ENCODE assay signal across 25 cellular contexts in the genomic region with DNA sequence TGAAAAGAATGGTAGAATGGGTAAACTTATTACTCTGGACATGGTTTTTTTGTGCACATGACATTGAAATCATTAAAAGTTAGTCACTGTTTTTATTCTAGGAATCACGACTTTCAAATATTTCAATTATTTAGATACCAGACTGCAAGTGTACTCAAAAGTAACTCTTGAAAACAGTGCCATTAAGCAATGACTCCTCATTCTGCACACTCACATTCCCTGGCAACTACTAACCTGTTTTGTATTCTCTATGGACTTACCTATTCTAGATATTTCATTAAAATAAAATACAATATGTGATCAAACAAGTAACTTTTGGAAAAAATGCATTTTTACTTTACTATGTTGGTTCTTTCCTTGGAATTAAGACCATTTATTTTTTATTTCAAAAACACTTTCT.
"Had no signal": no experiment of that assay in that cellular context is flagged by ENCODE, and none has a peak within 500 bp of the region (broad histone marks: within the 10 kb centered on the region; RNA-seq: fewer than 3 reads in every experiment).

No MANE protein-coding gene starts in this region.

- H3K27me3 ChIP-seq: neutrophil, pancreas, right lobe of liver, sigmoid colon, suprapubic skin, testis, tibial nerve, upper lobe of left lung, uterus had no signal

- ATAC-seq: naive thymus-derived CD8-positive, alpha-beta T cell; pancreas; right lobe of liver; stimulated activated naive B cell treated with anti-CD40 and anti-IgM and Interleukin-4, amounts not matched to agents 10 μg/mL and 1 μg/mL and 100 μg/mL, for 72 hours; stimulated activated naive CD8-positive, alpha-beta T cell treated with anti-CD3 and anti-CD28 coated beads, Interleukin-15, amount 100 ng/mL, for 72 hours; stimulated activated naive CD8-positive, alpha-beta T cell treated with anti-CD3 and anti-CD28 coated beads, Interleukin-15, Interleukin-2, amounts not matched to agents 100 U/mL and 50 U/mL, for 24 hours had no signal

- H3K4me3 ChIP-seq: pancreas, prostate gland, right lobe of liver, sigmoid colon, suprapubic skin, testis, tibial nerve, upper lobe of left lung, uterus had no signal

- H3K9me3 ChIP-seq: neutrophil, pancreas, prostate gland, right lobe of liver, sigmoid colon, suprapubic skin, testis, tibial nerve, upper lobe of left lung, uterus had no signal

- H3K36me3 ChIP-seq: neutrophil, pancreas, prostate gland, right lobe of liver, sigmoid colon, suprapubic skin, tibial nerve, upper lobe of left lung, uterus had no signal

- FAIRE-seq: pancreas, small intestine had no signal

- H3K27ac ChIP-seq: neutrophil, pancreas, prostate gland, right lobe of liver, suprapubic skin, testis, tibial nerve, uterus had no signal

- H3K4me1 ChIP-seq: pancreas, right lobe of liver, suprapubic skin, testis, tibial nerve, uterus had no signal

- DNase-seq: naive B cell; naive thymus-derived CD8-positive, alpha-beta T cell; nephron progenitor cell; nucleus accumbens; pancreas; right cardiac atrium; right lobe of liver; sigmoid colon; small intestine; stimulated activated CD4-positive, alpha-beta T cell treated with anti-CD3 and anti-CD28 coated beads, Interleukin-15, amount 100 ng/mL, for 24 hours; stimulated activated CD4-positive, alpha-beta T cell treated with anti-CD3 and anti-CD28 coated beads, Interleukin-2, amount 100 ng/mL, for 24 hours; stimulated activated CD4-positive, alpha-beta T cell treated with anti-CD3 and anti-CD28 coated beads, Interleukin-2, amount 100 ng/mL, for 48 hours; stimulated activated CD4-positive, alpha-beta T cell treated with anti-CD3 and anti-CD28 coated beads, Interleukin-4, amount 100 ng/mL, for 24 hours; stimulated activated naive B cell treated with anti-CD40 and anti-IgM and Interleukin-4, amounts not matched to agents 10 μg/mL and 1 μg/mL and 100 μg/mL, for 72 hours; stimulated activated naive CD8-positive, alpha-beta T cell treated with anti-CD3 and anti-CD28 coated beads, Interleukin-15, amount 100 ng/mL, for 72 hours; stimulated activated naive CD8-positive, alpha-beta T cell treated with anti-CD3 and anti-CD28 coated beads, Interleukin-15, Interleukin-2, amounts not matched to agents 100 U/mL and 50 U/mL, for 24 hours; substantia nigra; testis; trophoblast cell; upper lobe of left lung; uterus had no signal
